In genomic region chr14:100362311-100362927, GRCh38 we compare ENCODE assay signal across 2 cellular contexts.
TF ChIP-seq lines count a peak whose summit lies in the region.

No MANE protein-coding gene starts in this region.

TF ChIP-seq in SK-N-SH, 30 proteins besides CTCF, POLR2A, EP300 and RAD21 (continued from another document):
- no peak for TF ChIP-seq ELF1 (IDR thresholded peaks at IDR 0.05)

TF ChIP-seq in SK-N-SH treated with all-trans-retinoic acid at 6 μM for 48 hours, 23 proteins besides CTCF, POLR2A, EP300 and RAD21:
- TF ChIP-seq CREB5 (CRISPR knock-in tag; IDR thresholded peaks at IDR 0.05; ENCODE audit: low read depth) (no peak), ZNF565 (CRISPR knock-in tag; conservative IDR thresholded peaks at IDR 0.05; ENCODE audit: low read depth) (no peak), RARB (CRISPR knock-in tag; IDR thresholded peaks at IDR 0.05) (no peak), ARNTL (CRISPR knock-in tag; IDR thresholded peaks at IDR 0.05; ENCODE audit: borderline replicate concordance, low read depth) (no peak), PATZ1 (CRISPR knock-in tag; IDR thresholded peaks at IDR 0.05; ENCODE audit: borderline replicate concordance) (no peak), ZNF70 (CRISPR knock-in tag; IDR thresholded peaks at IDR 0.05) (no peak), ESRRG (CRISPR knock-in tag; IDR thresholded peaks at IDR 0.05) (no peak), ZC3H10 (CRISPR knock-in tag; IDR thresholded peaks at IDR 0.05) (no peak), BACH2 (CRISPR knock-in tag; IDR thresholded peaks at IDR 0.05; ENCODE audit: borderline replicate concordance) (no peak), TCF4 (CRISPR knock-in tag; IDR thresholded peaks at IDR 0.05; ENCODE audit: borderline replicate concordance) (no peak), PPARA (CRISPR knock-in tag; IDR thresholded peaks at IDR 0.05; ENCODE audit: borderline replicate concordance) (no peak), TSHZ2 (CRISPR knock-in tag; IDR thresholded peaks at IDR 0.05) (no peak), ZNF8 (CRISPR knock-in tag; IDR thresholded peaks at IDR 0.05) (no peak), ZFP30 (CRISPR knock-in tag; IDR thresholded peaks at IDR 0.05) (no peak), ZFP3 (CRISPR knock-in tag; IDR thresholded peaks at IDR 0.05) (no peak)
TF ChIP-seq in SK-N-SH treated with all-trans-retinoic acid at 6 μM for 48 hours: peak in this region for 0.
